8 cellular contexts compared by ENCODE assay signal in the genomic region with DNA sequence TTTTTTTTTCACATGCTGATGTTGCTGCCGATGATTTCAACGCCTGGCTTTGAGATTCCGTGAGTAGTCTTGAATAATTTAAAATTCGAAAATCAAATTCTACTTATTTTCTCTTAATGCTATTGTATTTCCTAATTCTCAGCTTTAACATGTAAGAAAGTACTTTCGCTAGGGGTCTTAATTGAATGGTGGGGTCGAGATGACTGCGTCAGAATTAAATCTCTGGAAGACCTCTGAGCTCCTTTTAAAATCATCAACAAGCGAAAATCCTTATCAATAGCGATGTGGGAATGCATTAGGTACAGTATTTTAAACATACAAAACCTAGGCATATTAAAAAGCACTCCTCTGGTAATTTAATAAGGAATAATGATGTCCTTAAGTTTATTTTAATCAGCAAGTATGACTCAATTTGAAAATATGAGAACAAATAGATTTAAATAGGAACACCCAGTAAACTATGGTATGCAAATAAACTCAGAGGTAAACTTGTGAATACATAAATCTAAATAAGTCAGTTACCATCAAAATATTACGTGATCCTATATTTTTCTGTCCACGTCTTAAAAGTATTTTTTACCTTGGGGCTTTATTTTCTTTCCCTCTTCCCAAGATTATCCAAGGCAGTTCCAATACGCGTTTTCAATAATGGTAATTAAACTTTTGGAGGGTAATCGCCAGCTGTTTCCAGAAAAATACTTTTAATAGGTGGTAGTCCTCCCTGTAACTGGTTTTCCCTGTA. TPM values are rescaled to one million over a fixed set of nuclear protein-coding genes. Genes with fewer than 3 reads are reported as not detected.
A peak's percentile ranks its signal among the peaks of the same experiment; 100 is the strongest.
DNase-seq lines count a peak whose midpoint lies in the region; ATAC-seq, FAIRE-seq and TF ChIP-seq lines count a peak whose summit lies in the region.
"Had no signal": no experiment of that assay in that cellular context is flagged by ENCODE, and none has a peak within 500 bp of the region (broad histone marks: within the 10 kb centered on the region; RNA-seq: fewer than 3 reads in every experiment).

No MANE protein-coding gene starts in this region.

- H3K9me3 ChIP-seq in H1 (ENCODE audit: insufficient read depth in 2 of 2, low read depth in 1 of 2, low read length in 1 of 2) = no peaks in the 10 kb centered on the region
- peaks cover 0 to 3% of the 10 kb centered on the region in 2 donors for H3K9me3 ChIP-seq in ovary
- H3K9me3 ChIP-seq in body of pancreas = no peaks in the 10 kb centered on the region

- FAIRE-seq in H1 (lab: Jason Lieb, UNC) = no peak

- intact Hi-C loops in ovary (cut with DNase I) (no loop called here), body of pancreas (cut with DNase I) (loop anchor here (10.0 kb wide), 1 partner anchor 349 kb away; no protein-coding TSS in a partner anchor), posterior cingulate gyrus (cut with DNase I) (loop anchor here (10.0 kb wide), 1 partner anchor 349 kb away; no protein-coding TSS in a partner anchor)

- H2AFZ ChIP-seq in H1 (ENCODE audit: low read length) = no peak overlapping the region

- H3K18ac ChIP-seq in H1 (ENCODE audit: extremely low read depth, low read length) = no peak overlapping the region

- H3K23me2 ChIP-seq in H1 (ENCODE audit: low read depth, low read length) = no peaks in the 10 kb centered on the region; the same call in 1 of the 2 replicates

- CTCF ChIA-PET in H1 (lab: Charles Lee; ENCODE audit: partially characterized antibody) = interaction anchor here (0.7 to 1.4 kb wide), 15 partner anchors 8 to 944 kb away, joined by 3 to 5 read pairs (median 3); no protein-coding TSS in a partner anchor

- no peak overlapping the region for H2BK12ac ChIP-seq in H1 (ENCODE audit: low read depth, low read length)

- no peaks in the 10 kb centered on the region for H3K79me1 ChIP-seq in H1 (ENCODE audit: low read depth, low read length)

- H3K4me3 ChIP-seq in H1 (ENCODE audit: extremely low read depth in 1 of 4, insufficient read depth in 2 of 4, low read depth in 3 of 4, low read length in 4 of 4) (0 out of 8 replicates have a peak overlapping the region, but pooled peaks of 1 of the 4 experiments have one; percentile 60), ovary (peak overlapping the region; percentile 32), body of pancreas (no peak overlapping the region)

- no peak overlapping the region for H2BK120ac ChIP-seq in H1 (replicated peaks; ENCODE audit: low read depth, low read length)

- ATAC-seq in body of pancreas (no peak), GM18867 (IDR thresholded peaks at IDR 0.05; ENCODE audit: unreplicated experiment) (no peak)

- no peak overlapping the region for H3K9ac ChIP-seq in H1 (replicated peaks in 1 of 4; ENCODE audit: extremely low read depth in 1 of 4, low read depth in 3 of 4, low read length in 3 of 4)

- H4K91ac ChIP-seq in H1 (replicated peaks; ENCODE audit: insufficient read length, low read length) = no peak overlapping the region

- no peak overlapping the region for H2BK15ac ChIP-seq in H1 (ENCODE audit: low read length)

- peak; percentile 9 for DNase-seq in GM13977 (ENCODE audit: low spot score)
- peak; percentile 71 for DNase-seq in NCI-H526 treated with DMSO at 0.1 percent for 48 hours (lab: John Stamatoyannopoulos, UW)
- DNase-seq in H1 (ENCODE audit: low read depth in 1 of 2, low spot score in 2 of 2) = no peak
- DNase-seq in ovary = no peak
- no peak for DNase-seq in body of pancreas
- DNase-seq in posterior cingulate gyrus = no peak

- H3K56ac ChIP-seq in H1 (replicated peaks; ENCODE audit: insufficient read length, low read depth, low read length) = no peak overlapping the region

- no peak overlapping the region for H3K14ac ChIP-seq in H1 (ENCODE audit: insufficient read length)

- H2BK20ac ChIP-seq in H1 (ENCODE audit: low read length) = no peak overlapping the region

- no peak for TF ChIP-seq POLR2A in H1 (IDR thresholded peaks at IDR 0.05; ENCODE audit: control extremely low read depth in 1 of 2, low read depth in 2 of 2, low read length in 2 of 2)
- no peak for TF ChIP-seq POLR2A in ovary (IDR thresholded peaks at IDR 0.05)
- TF ChIP-seq POLR2A in body of pancreas (IDR thresholded peaks at IDR 0.05) = no peak

- H3K27ac ChIP-seq in H1 (ENCODE audit: low read depth, low read length) (no peak overlapping the region), ovary (no peak overlapping the region), body of pancreas (no peak overlapping the region)

- H3K27me3 ChIP-seq in H1 (replicated peaks in 1 of 4; ENCODE audit: control insufficient read depth in 3 of 4, extremely low read depth in 1 of 4, insufficient read depth in 3 of 4, low read length in 3 of 4) (peaks cover 75 to 99% (median 88%) of the 10 kb centered on the region in 4 experiments), ovary (peaks cover 5% of the 10 kb centered on the region), body of pancreas (peaks cover 11 to 32% of the 10 kb centered on the region in 2 donors)

- H3K36me3 ChIP-seq in H1 (ENCODE audit: control insufficient read depth in 2 of 4, insufficient read depth in 4 of 4, low read length in 3 of 4) (no peaks in the 10 kb centered on the region), ovary (no peaks in the 10 kb centered on the region), body of pancreas (replicated peaks in 1 of 2; ENCODE audit: insufficient read depth in 1 of 2, low read depth in 2 of 2) (no peaks in the 10 kb centered on the region)

- in situ Hi-C loops in GM13977 (cut with MboI; ENCODE audit: low pct_unique_long_range_greater_than_20kb, low sequenced_read_pairs, unreplicated experiment) = loop anchor here (25.0 kb wide), 2 partner anchors 931 to 1081 kb away; a partner anchor contains a TSS

- H3K4me2 ChIP-seq in H1 (ENCODE audit: insufficient read depth in 1 of 2, low read depth in 2 of 2, low read length in 2 of 2) = peak overlapping the region in 1 of 2 experiments; percentile 85; a peak in 1 of 4 replicates

- TF ChIP-seq RAD21 in H1 (IDR thresholded peaks at IDR 0.05 in 1 of 2, conservative IDR thresholded peaks at IDR 0.05 in 1 of 2; ENCODE audit: low read depth in 2 of 2, low read length in 2 of 2) = no peak

- TF ChIP-seq EP300 in H1 (IDR thresholded peaks at IDR 0.05; ENCODE audit: borderline replicate concordance in 1 of 2, low read depth in 2 of 2, low read length in 2 of 2) (no peak), ovary (IDR thresholded peaks at IDR 0.05) (no peak)

- peaks cover 0 to 21% (median 6%) of the 10 kb centered on the region in 4 experiments; a peak in 6 of 7 replicates for H3K4me1 ChIP-seq in H1 (replicated peaks in 1 of 4; ENCODE audit: control insufficient read depth in 3 of 4, insufficient read depth in 4 of 4, low read length in 3 of 4)
- peaks cover 9% of the 10 kb centered on the region for H3K4me1 ChIP-seq in ovary (ENCODE audit: insufficient read depth)
- peaks cover 32% of the 10 kb centered on the region for H3K4me1 ChIP-seq in body of pancreas

- no peak overlapping the region for H3K4ac ChIP-seq in H1 (replicated peaks; ENCODE audit: insufficient read length, low read depth, low read length)

- POLR2A ChIA-PET in H1 (lab: Charles Lee; ENCODE audit: partially characterized antibody) = no interaction called here

- TF ChIP-seq CTCF in GM13977 (IDR thresholded peaks at IDR 0.05; ENCODE audit: extremely low read depth, insufficient read depth, missing control alignments) (no peak), H1 (IDR thresholded peaks at IDR 0.05; ENCODE audit: control extremely low read depth in 1 of 3, insufficient read depth in 1 of 3, low read depth in 1 of 3, low read length in 3 of 3) (no peak), ovary (IDR thresholded peaks at IDR 0.05) (no peak), body of pancreas (IDR thresholded peaks at IDR 0.05) (no peak)

- no peaks in the 10 kb centered on the region for H3K79me2 ChIP-seq in H1 (ENCODE audit: control insufficient read depth in 1 of 2, insufficient read depth in 2 of 2, low read length in 2 of 2)

- H4K5ac ChIP-seq in H1 (ENCODE audit: insufficient read length, low read depth, low read length) = no peak overlapping the region

- H4K8ac ChIP-seq in H1 (ENCODE audit: extremely low read depth, insufficient read depth, low read length) = no peak overlapping the region

- H2AK5ac ChIP-seq in H1 (ENCODE audit: low read depth, low read length) = no peak overlapping the region

- no peak overlapping the region for H3K23ac ChIP-seq in H1 (ENCODE audit: insufficient read length)

- no peak overlapping the region for H2BK5ac ChIP-seq in H1 (ENCODE audit: low read depth, low read length)

- WGBS in H1 (ENCODE audit: extremely low coverage in 1 of 2, insufficient coverage in 1 of 2, insufficient read length in 1 of 2, insufficient replicate concordance in 2 of 2, low coverage in 1 of 2, low lambda C conversion rate in 2 of 2, missing lambda C conversion rate in 1 of 2), 2 experiments = 18% methylated on average over 14 of the region's 14 CpGs; no CpG with 5 or more reads in 1 of the 2 experiments
- WGBS in ovary, 3 donors = 17 to 21% (median 18%) methylated on average over 14 of the region's 14 CpGs
- WGBS in body of pancreas, 2 donors = 33 to 37% methylated on average over 14 of the region's 14 CpGs

- H4K20me1 ChIP-seq in H1 (replicated peaks in 1 of 2; ENCODE audit: control insufficient read depth in 1 of 2, insufficient read depth in 2 of 2, low read length in 2 of 2) = peaks cover 18 to 20% of the 10 kb centered on the region in 2 experiments

TF ChIP-seq in H1, 55 proteins besides CTCF, POLR2A, EP300 and RAD21 (continues in another document):
- TF ChIP-seq BACH1 (IDR thresholded peaks at IDR 0.05; ENCODE audit: low read length) = no peak

RNA-seq across cellular contexts. Expression of a gene that starts 1.4 kb away (rescaled TPM):
- 0.17 and 0.20 TPM in 2 replicates for total RNA-seq in H1 (2021; fragmentation: NEBNext Ultra II Directional; extraction: Animal tissue kit (Norgen Biotek cat#: 25700))
- polyA plus RNA-seq in H1 (2011; rRNA removed) = 0.05 and 0.08 TPM in 2 replicates
- polyA plus RNA-seq in H1 (2011; cell fraction: cytosol; rRNA removed) = 0.05 TPM
- polyA plus RNA-seq in H1 (2011; cell fraction: nucleus; rRNA removed) = not detected
- polyA plus RNA-seq in H1 (2012, experiment 1 of 2) = 0.08 to 0.19 TPM in 2 of 4 replicates, not detected in the others
- polyA plus RNA-seq in H1 (2012, experiment 2 of 2) = 0.07 TPM
- 0.10 TPM for polyA plus RNA-seq in H1 (2013, experiment 1 of 2)
- 0.06 TPM for polyA plus RNA-seq in H1 (2013, experiment 2 of 2)
- 0.09 TPM in 1 of 2 replicates, not detected in the other for polyA minus RNA-seq in H1 (2011; rRNA and poly(A)+ RNA removed)
- not detected for polyA minus RNA-seq in H1 (2011; cell fraction: cytosol; rRNA and poly(A)+ RNA removed)
- 0.30 TPM for polyA minus RNA-seq in H1 (2011; cell fraction: nucleus; rRNA and poly(A)+ RNA removed)
- 1 to 10 TPM in 1 of 7 donors, under 1 TPM in 2, not detected in 4; 0.12 to 2.9 (median 0.31) TPM for total RNA-seq in ovary
- polyA plus RNA-seq in ovary = not detected
- under 1 TPM; 0.26 to 0.33 TPM for total RNA-seq in body of pancreas
- total RNA-seq: T-helper 1 cell treated with Interleukin-12 subunit alpha and Interleukin-12 subunit beta and Interleukin-4 antibody, amounts not matched to agents 30 ng/mL and 1 ng/mL, for 36 hours had no signal

RNA-seq across cellular contexts. Expression of a gene that starts 1.8 kb away (rescaled TPM):
- not detected in 2 replicates for total RNA-seq in H1 (2021; fragmentation: NEBNext Ultra II Directional; extraction: Animal tissue kit (Norgen Biotek cat#: 25700))
- polyA plus RNA-seq in H1 (2011; rRNA removed) = 0.02 and 0.05 TPM in 2 replicates
- polyA plus RNA-seq in H1 (2011; cell fraction: cytosol; rRNA removed) = 0.05 TPM
- polyA plus RNA-seq in H1 (2011; cell fraction: nucleus; rRNA removed) = 0.04 TPM
- 0.08 TPM in 1 of 4 replicates, not detected in the others for polyA plus RNA-seq in H1 (2012, experiment 1 of 2)
- not detected for polyA plus RNA-seq in H1 (2012, experiment 2 of 2)
- 0.02 TPM for polyA plus RNA-seq in H1 (2013, experiment 1 of 2)
- 0.09 TPM for polyA plus RNA-seq in H1 (2013, experiment 2 of 2)
- polyA minus RNA-seq in H1 (2011; rRNA and poly(A)+ RNA removed) = 0.05 TPM in 1 of 2 replicates, not detected in the other
- not detected for polyA minus RNA-seq in H1 (2011; cell fraction: cytosol; rRNA and poly(A)+ RNA removed)
- polyA minus RNA-seq in H1 (2011; cell fraction: nucleus; rRNA and poly(A)+ RNA removed) = 0.10 TPM
- total RNA-seq in ovary = under 1 TPM in 3 of 7 donors, not detected in 4; 0.05 to 0.92 (median 0.58) TPM
- not detected for polyA plus RNA-seq in ovary
- total RNA-seq in body of pancreas = not detected
- total RNA-seq: T-helper 1 cell treated with Interleukin-12 subunit alpha and Interleukin-12 subunit beta and Interleukin-4 antibody, amounts not matched to agents 30 ng/mL and 1 ng/mL, for 36 hours had no signal

Comparison
In these comparisons a context has a peak if more than half of its experiments do, and no peak if none do; other contexts are left out.
1. DNase-seq: peak in GM13977 (single experiment) and NCI-H526 treated with DMSO at 0.1 percent for 48 hours (single experiment); none in H1 (0 of 2), ovary (0 of 5), body of pancreas (0 of 4) and posterior cingulate gyrus (0 of 10).
2. intact Hi-C loops: an anchor here in body of pancreas (10.0 kb wide) and posterior cingulate gyrus (10.0 kb wide); none called in ovary.